Comparison of ENCODE assay signal across 26 cellular contexts in genomic region chr7:126801738-126802137, GRCh38.
"Had no signal": no experiment of that assay in that cellular context is flagged by ENCODE, and none has a peak within 500 bp of the region (broad histone marks: within the 10 kb centered on the region; RNA-seq: fewer than 3 reads in every experiment).

No MANE protein-coding gene starts in this region.

- H3K27ac ChIP-seq: brain microvascular endothelial cell, esophagus squamous epithelium, gastroesophageal sphincter, heart right ventricle had no signal

- H3K27me3 ChIP-seq: brain microvascular endothelial cell, esophagus squamous epithelium had no signal

- DNase-seq: activated CD4-positive, alpha-beta memory T cell treated with anti-CD3 and anti-CD28 coated beads, Interleukin-2, amount 10 ng/mL, durations not matched to agents 7 days and 5 days; activated CD4-positive, alpha-beta T cell treated with anti-CD3 and anti-CD28 coated beads for 4 hours; activated CD4-positive, alpha-beta T cell treated with anti-CD3 and anti-CD28 coated beads, Interleukin-2, amount 10 ng/mL, durations not matched to agents 7 days and 5 days; activated CD4-positive, alpha-beta T cell treated with anti-CD3 and anti-CD28 coated beads, Interleukin-2, amount 50 U/mL, for 4 hours; activated CD4-positive, CD25-positive, alpha-beta regulatory T cell; activated CD4-positive, CD25-positive, alpha-beta regulatory T cell treated with anti-CD3 and anti-CD28 coated beads, Interleukin-2, amount 50 U/mL, for 72 hours; activated CD8-positive, alpha-beta memory T cell treated with anti-CD3 and anti-CD28 coated beads, Interleukin-2, amount 50 U/mL, for 48 hours; activated gamma-delta T cell; activated naive CD4-positive, alpha-beta T cell treated with anti-CD3 and anti-CD28 coated beads, Interleukin-2, amount 50 U/mL, for 16 hours; activated naive CD4-positive, alpha-beta T cell treated with Interleukin-2 at 50 U/mL for 16 hours; activated T-cell treated with anti-CD3 and anti-CD28 coated beads for 4 hours; activated T-cell treated with anti-CD3 and anti-CD28 coated beads, Interleukin-2, amount 50 U/mL, for 24 hours; activated T-cell treated with anti-CD3 and anti-CD28 coated beads, Interleukin-2, amount 50 U/mL, for 72 hours; amniotic stem cell; anterior cingulate cortex; brain microvascular endothelial cell; caudate nucleus; cortex of kidney; dermis blood vessel endothelial cell; effector CD4-positive, alpha-beta T cell; effector memory CD8-positive, alpha-beta T cell; esophagus squamous epithelium; foreskin melanocyte; heart right ventricle; T-helper 2 cell had no signal

- H3K36me3 ChIP-seq: brain microvascular endothelial cell, esophagus squamous epithelium, gastroesophageal sphincter, heart right ventricle had no signal

- H3K4me3 ChIP-seq: esophagus squamous epithelium, gastroesophageal sphincter, heart right ventricle had no signal

- H3K9me3 ChIP-seq: esophagus squamous epithelium, gastroesophageal sphincter had no signal

- H3K4me1 ChIP-seq: esophagus squamous epithelium, gastroesophageal sphincter, heart right ventricle had no signal
